Comparison of ENCODE assay signal across 21 cellular contexts in the genomic region with DNA sequence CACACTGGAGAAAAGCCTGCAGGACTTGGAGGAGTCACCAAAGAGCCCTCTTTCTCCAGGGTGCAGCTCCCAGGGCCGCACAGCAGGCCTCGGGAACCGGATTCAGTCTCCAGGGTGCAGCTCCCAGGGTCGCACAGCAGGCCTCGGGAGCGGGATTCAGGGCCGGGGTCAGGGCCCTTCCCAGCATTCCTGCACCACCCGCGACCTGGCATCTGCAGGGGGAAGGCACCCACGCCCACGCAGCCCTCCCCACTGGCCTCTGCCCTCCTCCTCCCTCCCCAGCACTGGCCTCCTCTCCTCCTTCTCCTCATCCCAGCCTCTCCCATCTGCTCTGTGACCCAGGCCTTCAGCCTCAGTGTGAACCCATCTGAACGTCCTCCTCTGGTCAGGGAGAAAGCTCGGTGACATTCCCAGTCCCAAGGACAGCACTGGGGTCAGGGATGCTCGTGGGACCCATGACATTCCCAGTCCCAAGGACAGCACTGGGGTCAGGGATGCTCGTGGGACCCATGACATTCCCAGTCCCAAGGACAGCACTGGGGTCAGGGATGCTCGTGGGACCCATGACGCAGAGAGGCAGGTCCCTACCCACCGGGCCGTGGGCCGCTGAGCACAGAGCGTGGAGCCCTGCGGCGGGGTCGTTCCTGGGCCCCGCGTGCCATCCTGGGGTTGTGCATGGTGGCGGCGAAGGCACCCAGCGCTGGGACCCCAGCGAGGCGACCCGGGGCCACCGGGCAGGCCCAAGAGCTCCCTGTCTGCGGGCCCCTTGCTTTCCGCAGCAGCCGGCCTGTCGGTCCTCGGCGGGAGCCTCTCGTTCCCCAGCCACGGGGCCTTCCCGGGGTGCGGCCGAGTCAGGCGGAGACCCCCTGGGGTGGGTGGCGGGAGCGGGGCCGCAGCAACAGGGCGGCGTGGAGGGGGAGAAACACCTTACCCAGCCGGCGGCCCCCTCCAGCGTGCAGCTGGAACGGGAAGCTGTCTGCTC.
"Had no signal": no experiment of that assay in that cellular context is flagged by ENCODE, and none has a peak within 500 bp of the region (broad histone marks: within the 10 kb centered on the region; RNA-seq: fewer than 3 reads in every experiment).

No MANE protein-coding gene starts in this region.

- FAIRE-seq: endometrium, frontal cortex had no signal

- H3K36me3 Mint-ChIP-seq: activated naive CD8-positive, alpha-beta T cell treated with anti-CD3 and anti-CD28 coated beads for 36 hours; type B pancreatic cell had no signal

- H3K9me3 Mint-ChIP-seq: type B pancreatic cell had no signal

- H3K27ac ChIP-seq: left ventricle myocardium inferior, neutrophil, ovary, prostate gland, thoracic aorta, VCaP had no signal

- H3K4me3 ChIP-seq: left ventricle myocardium inferior, ovary, prostate gland, thoracic aorta had no signal

- H3K9me3 ChIP-seq: left ventricle myocardium inferior, neutrophil, ovary, prostate gland, SK-N-SH, thoracic aorta had no signal

- H3K27me3 Mint-ChIP-seq: activated CD4-positive, alpha-beta T cell treated with anti-CD3 and anti-CD28 coated beads for 36 hours; activated naive CD8-positive, alpha-beta T cell treated with anti-CD3 and anti-CD28 coated beads for 36 hours; type B pancreatic cell had no signal

- H3K4me3 Mint-ChIP-seq: activated CD4-positive, alpha-beta T cell treated with anti-CD3 and anti-CD28 coated beads for 36 hours; activated naive CD8-positive, alpha-beta T cell treated with anti-CD3 and anti-CD28 coated beads for 36 hours; naive thymus-derived CD8-positive, alpha-beta T cell; type B pancreatic cell had no signal

- H3K27me3 ChIP-seq: neutrophil, ovary had no signal

- H3K36me3 ChIP-seq: left ventricle myocardium inferior, neutrophil, ovary, prostate gland, thoracic aorta had no signal

- H3K9ac ChIP-seq: SK-N-SH had no signal

- H3K4me1 ChIP-seq: left ventricle myocardium inferior, prostate gland had no signal

- H3K4me1 Mint-ChIP-seq: activated CD4-positive, alpha-beta T cell treated with anti-CD3 and anti-CD28 coated beads for 36 hours; activated naive CD8-positive, alpha-beta T cell treated with anti-CD3 and anti-CD28 coated beads for 36 hours; naive thymus-derived CD8-positive, alpha-beta T cell had no signal

- DNase-seq: activated CD4-positive, alpha-beta T cell treated with anti-CD3 and anti-CD28 coated beads for 36 hours; activated CD4-positive, alpha-beta T cell treated with anti-CD3 and anti-CD28 coated beads, Interleukin-2, amount 50 U/mL, for 48 hours; activated naive CD4-positive, alpha-beta T cell treated with Interleukin-2 at 50 U/mL for 16 hours; activated naive CD8-positive, alpha-beta T cell treated with anti-CD3 and anti-CD28 coated beads for 36 hours; activated T-cell treated with anti-CD3 and anti-CD28 coated beads, Interleukin-2, amount 50 U/mL, for 48 hours; amniotic stem cell; cerebellar nuclear complex; hippocampal formation; left ventricle myocardium inferior; naive thymus-derived CD8-positive, alpha-beta T cell; ovary; right cardiac atrium; SK-N-SH; stimulated activated CD4-positive, alpha-beta T cell treated with anti-CD3 and anti-CD28 coated beads, Interleukin-1b, Interleukin-23, amount 100 ng/mL, for 48 hours had no signal

- ATAC-seq: activated CD4-positive, alpha-beta T cell treated with anti-CD3 and anti-CD28 coated beads for 36 hours; naive thymus-derived CD8-positive, alpha-beta T cell had no signal

- H3K27ac Mint-ChIP-seq: activated CD4-positive, alpha-beta T cell treated with anti-CD3 and anti-CD28 coated beads for 36 hours; activated naive CD8-positive, alpha-beta T cell treated with anti-CD3 and anti-CD28 coated beads for 36 hours; naive thymus-derived CD8-positive, alpha-beta T cell; type B pancreatic cell had no signal
